In the genomic region with DNA sequence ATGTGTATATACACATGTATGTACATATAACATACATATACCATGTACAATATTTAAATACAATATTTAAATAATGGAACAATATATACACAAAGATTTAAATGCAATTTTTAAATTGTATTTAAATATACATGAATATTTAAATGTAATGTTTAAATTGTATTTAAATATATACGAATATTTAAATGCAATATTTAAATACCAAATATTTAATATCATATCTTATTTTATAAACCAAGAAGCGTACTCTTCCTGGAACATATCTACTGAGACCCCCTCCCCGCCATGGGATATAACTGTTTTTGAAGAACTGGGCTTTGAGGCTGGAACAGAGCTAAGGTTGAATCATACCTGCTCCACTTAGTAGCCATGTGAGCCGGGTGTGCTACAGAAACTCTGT, we compare ENCODE assay signal across 19 cellular contexts. TPM values are rescaled to one million over a fixed set of nuclear protein-coding genes. Genes with fewer than 3 reads are reported as not detected.
DNase-seq lines count a peak whose midpoint lies in the region; ATAC-seq, FAIRE-seq and TF ChIP-seq lines count a peak whose summit lies in the region.
"Had no signal": no experiment of that assay in that cellular context is flagged by ENCODE, and none has a peak within 500 bp of the region (broad histone marks: within the 10 kb centered on the region; RNA-seq: fewer than 3 reads in every experiment).

No MANE protein-coding gene starts in this region.

- no peak overlapping the region for H2BK12ac ChIP-seq in trophoblast cell (ENCODE audit: low read length)

- no peaks in the 10 kb centered on the region for H3K4me1 ChIP-seq in trophoblast cell (ENCODE audit: control insufficient read depth in 1 of 2, insufficient read depth in 2 of 2, low read length in 2 of 2)
- H3K4me1 ChIP-seq: HAP-1 had no signal

- no peaks in the 10 kb centered on the region for H3K9me3 ChIP-seq in trophoblast cell (ENCODE audit: insufficient read depth, low read depth, low read length)
- H3K9me3 ChIP-seq: HAP-1 had no signal

- H4K12ac ChIP-seq in trophoblast cell (ENCODE audit: low read depth, low read length), result no peak overlapping the region

- CTCF ChIA-PET in WTC11 (lab: Charles Lee), result no interaction called here

- no peaks in the 10 kb centered on the region for H3K36me3 ChIP-seq in trophoblast cell (ENCODE audit: control insufficient read depth in 1 of 2, insufficient read depth in 2 of 2, low read length in 2 of 2)
- H3K36me3 ChIP-seq: HAP-1 had no signal

- H3K27me3 Mint-ChIP-seq in WTC11 (ENCODE audit: low read depth), result no peaks in the 10 kb centered on the region; the same call in none of the 2 replicates

- no peak overlapping the region for H3K9ac ChIP-seq in trophoblast cell (ENCODE audit: low read length)

- peaks cover 15% of the 10 kb centered on the region for H3K9me3 Mint-ChIP-seq in WTC11

- H3K4me3 Mint-ChIP-seq in WTC11, result no peak overlapping the region
- H3K4me3 Mint-ChIP-seq: CD4-positive, alpha-beta memory T cell; HFFc6 had no signal

- WGBS in trophoblast cell (ENCODE audit: extremely low coverage, insufficient coverage, insufficient read length), result no CpG with 5 or more reads among the region's 4 CpGs

- H2BK120ac ChIP-seq in trophoblast cell (ENCODE audit: insufficient read depth, low read length, poor library complexity), result no peak overlapping the region

- H3K79me1 ChIP-seq in trophoblast cell (ENCODE audit: low read length), result no peaks in the 10 kb centered on the region

- ATAC-seq in WTC11, result no peak
- ATAC-seq in GM19397 (IDR thresholded peaks at IDR 0.05; ENCODE audit: unreplicated experiment), result no peak

- no peak overlapping the region for H2AFZ ChIP-seq in trophoblast cell (ENCODE audit: insufficient read depth, low read length, poor library complexity)

- H2AK5ac ChIP-seq in trophoblast cell (ENCODE audit: low read length), result no peak overlapping the region

- H3K4ac ChIP-seq in trophoblast cell (ENCODE audit: low read depth, low read length), result no peak overlapping the region

- POLR2A ChIA-PET in WTC11 (lab: Charles Lee), result no interaction called here

- no peak overlapping the region for H3K27ac Mint-ChIP-seq in WTC11
- H3K27ac Mint-ChIP-seq: CD4-positive, alpha-beta memory T cell; HFFc6 had no signal

- H3K4me3 ChIP-seq in trophoblast cell (ENCODE audit: low read depth, low read length), result no peak overlapping the region
- H3K4me3 ChIP-seq: HAP-1 had no signal

- no peak overlapping the region for H3K14ac ChIP-seq in trophoblast cell (ENCODE audit: low read length)

- no peak for TF ChIP-seq CTCF in WTC11 (IDR thresholded peaks at IDR 0.05)

- peak; percentile 96 for FAIRE-seq in G401.6 (lab: Jason Lieb, UNC)
- FAIRE-seq in islet of Langerhans (lab: Jason Lieb, UNC), result peak; percentile 53
- FAIRE-seq: GM12892, H54 had no signal

- no peaks in the 10 kb centered on the region for H3K27me3 ChIP-seq in trophoblast cell (ENCODE audit: insufficient read depth, low read length)

- no peak overlapping the region for H3K4me2 ChIP-seq in trophoblast cell (ENCODE audit: low read length)

- DNase-seq in WTC11 (ENCODE audit: low spot score) (no peak), NCI-H82 treated with DMSO at 0.1 percent for 48 hours (lab: John Stamatoyannopoulos, UW; ENCODE audit: unreplicated experiment) (no peak), trophoblast cell (no peak), RKO (ENCODE audit: low spot score) (no peak)
- DNase-seq: 8988T; C1 segment of cervical spinal cord; Calu3; CD4-positive, alpha-beta memory T cell; COR-L47; DMS53; DMS79 treated with DMSO at 0.1 percent for 48 hours; GOT3; HFFc6 had no signal

- no peak overlapping the region for H3K18ac ChIP-seq in trophoblast cell (ENCODE audit: low read length)

- no peak overlapping the region for H3K27ac ChIP-seq in trophoblast cell (ENCODE audit: low read depth, low read length)

- H4K91ac ChIP-seq in trophoblast cell (ENCODE audit: low read depth, low read length), result no peak overlapping the region

- H2BK5ac ChIP-seq in trophoblast cell (ENCODE audit: low read depth, low read length, poor library complexity), result no peak overlapping the region

- H4K8ac ChIP-seq in trophoblast cell (ENCODE audit: low read depth, low read length), result no peak overlapping the region

- H3K36me3 Mint-ChIP-seq in WTC11, result no peaks in the 10 kb centered on the region
- H3K36me3 Mint-ChIP-seq: CD4-positive, alpha-beta memory T cell had no signal

- H3K23ac ChIP-seq in trophoblast cell (ENCODE audit: low read length), result no peak overlapping the region

- H3K79me2 ChIP-seq in trophoblast cell (ENCODE audit: control insufficient read depth, insufficient read depth, low read length, poor library complexity), result no peaks in the 10 kb centered on the region

- H3K4me1 Mint-ChIP-seq in WTC11, result peaks cover 4% of the 10 kb centered on the region

TF ChIP-seq in WTC11, 78 proteins besides CTCF, POLR2A, EP300 and RAD21:
- TF ChIP-seq PRRX2 (CRISPR knock-in tag; IDR thresholded peaks at IDR 0.05) (no peak), SP1 (CRISPR knock-in tag; conservative IDR thresholded peaks at IDR 0.05) (no peak), MXD4 (CRISPR knock-in tag; IDR thresholded peaks at IDR 0.05; ENCODE audit: borderline replicate concordance) (no peak), HMGA2 (CRISPR knock-in tag; IDR thresholded peaks at IDR 0.05) (peak; percentile 99)
- TF ChIP-seq, protein P1, sequence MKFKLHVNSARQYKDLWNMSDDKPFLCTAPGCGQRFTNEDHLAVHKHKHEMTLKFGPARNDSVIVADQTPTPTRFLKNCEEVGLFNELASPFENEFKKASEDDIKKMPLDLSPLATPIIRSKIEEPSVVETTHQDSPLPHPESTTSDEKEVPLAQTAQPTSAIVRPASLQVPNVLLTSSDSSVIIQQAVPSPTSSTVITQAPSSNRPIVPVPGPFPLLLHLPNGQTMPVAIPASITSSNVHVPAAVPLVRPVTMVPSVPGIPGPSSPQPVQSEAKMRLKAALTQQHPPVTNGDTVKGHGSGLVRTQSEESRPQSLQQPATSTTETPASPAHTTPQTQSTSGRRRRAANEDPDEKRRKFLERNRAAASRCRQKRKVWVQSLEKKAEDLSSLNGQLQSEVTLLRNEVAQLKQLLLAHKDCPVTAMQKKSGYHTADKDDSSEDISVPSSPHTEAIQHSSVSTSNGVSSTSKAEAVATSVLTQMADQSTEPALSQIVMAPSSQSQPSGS (CRISPR knock-in tag; IDR thresholded peaks at IDR 0.05; ENCODE audit: borderline replicate concordance, low read depth), result no peak

RNA-seq across cellular contexts. Expression of gene RIMBP2, which starts 29.8 kb away (rescaled TPM):
- total RNA-seq in WTC11 (2021), result 1.3 to 2.6 TPM (median 1.5 TPM) in 3 replicates
- 0.24 and 0.37 TPM in 2 replicates for polyA plus RNA-seq in trophoblast cell (2013)
- total RNA-seq: HFFc6 had no signal
- polyA plus RNA-seq: CD4-positive, alpha-beta memory T cell had no signal
